Comparison of ENCODE assay signal across 11 cellular contexts in genomic region chr17:62090868-62091267, GRCh38.
"Had no signal": no experiment of that assay in that cellular context is flagged by ENCODE, and none has a peak within 500 bp of the region (broad histone marks: within the 10 kb centered on the region; RNA-seq: fewer than 3 reads in every experiment).

No MANE protein-coding gene starts in this region.

- H3K9ac ChIP-seq: GM23248 had no signal

- DNase-seq: GM23248, GOT3, H7, H9, HCEC 1CT, HFFc6 had no signal

- H3K27ac Mint-ChIP-seq: GM23338, H9, HFFc6 had no signal

- H2AFZ ChIP-seq: GM23248 had no signal

- FAIRE-seq: H1, H54 had no signal

- H3K9me3 Mint-ChIP-seq: GM23338, H9, HFFc6 had no signal

- H3K4me3 ChIP-seq: GM23248, GM23338, HAP-1 had no signal

- H3K4me1 Mint-ChIP-seq: GM23338, H9 had no signal

- H3K4me2 ChIP-seq: GM23338 had no signal

- H3K27ac ChIP-seq: GM23248 had no signal

- H3K9me3 ChIP-seq: HAP-1 had no signal

- H3K36me3 ChIP-seq: HAP-1 had no signal

- H3K4me3 Mint-ChIP-seq: GM23338, H9, HFFc6 had no signal

- ATAC-seq: GM23338, HCT116 had no signal
